In genomic region chr7:131945313-131945831, GRCh38 we compare ENCODE assay signal across 9 cellular contexts.
DNase-seq lines count a peak whose midpoint lies in the region; ATAC-seq and TF ChIP-seq lines count a peak whose summit lies in the region.
"Had no signal": no experiment of that assay in that cellular context is flagged by ENCODE, and none has a peak within 500 bp of the region (broad histone marks: within the 10 kb centered on the region; RNA-seq: fewer than 3 reads in every experiment).

No MANE protein-coding gene starts in this region.

- 3% methylated on average over 38 of the region's 38 CpGs for WGBS in right cardiac atrium

- H3K4me1 Mint-ChIP-seq in activated T-cell treated with anti-CD3 and anti-CD28 coated beads, Interleukin-2, amount 50 U/mL, for 72 hours (ENCODE audit: low read depth): no peaks in the 10 kb centered on the region

- no peaks in the 10 kb centered on the region for H3K27me3 ChIP-seq in right cardiac atrium (ENCODE audit: control insufficient read depth, insufficient read depth)

- peaks cover 2% of the 10 kb centered on the region for H3K4me1 ChIP-seq in right cardiac atrium (ENCODE audit: control insufficient read depth, insufficient read depth, low read length)

- peak; percentile 38 to 50 for ATAC-seq in activated T-cell treated with anti-CD3 and anti-CD28 coated beads, Interleukin-2, amount 50 U/mL, for 72 hours (replicated peaks in 1 of 2)
- ATAC-seq in right cardiac atrium: peak; percentile 59 to 64
- no peak for ATAC-seq in HG02610 (IDR thresholded peaks at IDR 0.05; ENCODE audit: unreplicated experiment)

- H3K36me3 Mint-ChIP-seq in activated T-cell treated with anti-CD3 and anti-CD28 coated beads, Interleukin-2, amount 50 U/mL, for 72 hours (ENCODE audit: insufficient read depth in 2 of 2): no peaks in the 10 kb centered on the region
- H3K36me3 Mint-ChIP-seq: activated naive CD8-positive, alpha-beta T cell had no signal

- DNase-seq in EL: peak; percentile 44
- DNase-seq in H4 (ENCODE audit: low spot score): peak; percentile 27
- DNase-seq in NCI-H2171 treated with DMSO at 0.1 percent for 48 hours (lab: John Stamatoyannopoulos, UW): peak; percentile 72
- peak; percentile 27 to 46 for DNase-seq in activated T-cell treated with anti-CD3 and anti-CD28 coated beads, Interleukin-2, amount 50 U/mL, for 72 hours
- peak; percentile 59 to 79 (median 77) for DNase-seq in right cardiac atrium
- DNase-seq in retinal pigment epithelial cell (ENCODE audit: low read depth): no peak
- no peak for DNase-seq in NCI-H774 (lab: John Stamatoyannopoulos, UW)

- H3K27me3 Mint-ChIP-seq in activated T-cell treated with anti-CD3 and anti-CD28 coated beads, Interleukin-2, amount 50 U/mL, for 72 hours (ENCODE audit: low read depth): peaks cover 33% of the 10 kb centered on the region

- H3K9me3 Mint-ChIP-seq in activated T-cell treated with anti-CD3 and anti-CD28 coated beads, Interleukin-2, amount 50 U/mL, for 72 hours: peaks cover 0 to 2% of the 10 kb centered on the region in 2 donors

- no peak overlapping the region for H3K27ac ChIP-seq in right cardiac atrium (ENCODE audit: low read length)

- no peak overlapping the region for H3K4me3 Mint-ChIP-seq in activated T-cell treated with anti-CD3 and anti-CD28 coated beads, Interleukin-2, amount 50 U/mL, for 72 hours
- H3K4me3 Mint-ChIP-seq: activated naive CD8-positive, alpha-beta T cell had no signal

- no peaks in the 10 kb centered on the region for H3K9me3 ChIP-seq in right cardiac atrium (ENCODE audit: control insufficient read depth, low read length)

- H3K4me3 ChIP-seq in right cardiac atrium (ENCODE audit: low read length): no peak overlapping the region
- H3K4me3 ChIP-seq in retinal pigment epithelial cell (ENCODE audit: low read length): peak overlapping the region; percentile 15

- TF ChIP-seq CTCF in retinal pigment epithelial cell (conservative IDR thresholded peaks at IDR 0.05; ENCODE audit: low read depth, low read length): peak; percentile 77

- H3K27ac Mint-ChIP-seq in activated T-cell treated with anti-CD3 and anti-CD28 coated beads, Interleukin-2, amount 50 U/mL, for 72 hours: no peak overlapping the region
- H3K27ac Mint-ChIP-seq: activated naive CD8-positive, alpha-beta T cell had no signal

- intact Hi-C loops in right cardiac atrium (cut with DNase I): loop anchor here (5.0 to 10.0 kb wide), 3 partner anchors 632 to 639 kb away; partner anchors contain the start of gene PLXNA4 (in 1 of the 4)

Comparison
In these comparisons a context has a peak if more than half of its experiments do, and no peak if none do; other contexts are left out.
1. DNase-seq: peak in EL (single experiment), H4 (single experiment), NCI-H2171 treated with DMSO at 0.1 percent for 48 hours (single experiment), activated T-cell treated with anti-CD3 and anti-CD28 coated beads, Interleukin-2, amount 50 U/mL, for 72 hours (2 of 2) and right cardiac atrium (3 of 3); none in retinal pigment epithelial cell (single experiment) and NCI-H774 (single experiment).